ENCODE assay signal across 9 cellular contexts in genomic region chr18:34224423-34225217, GRCh38. TPM values are rescaled to one million over a fixed set of nuclear protein-coding genes. Genes with fewer than 3 reads are reported as not detected.
A peak's percentile ranks its signal among the peaks of the same experiment; 100 is the strongest.
DNase-seq lines count a peak whose midpoint lies in the region; ATAC-seq and TF ChIP-seq lines count a peak whose summit lies in the region.
"Had no signal": no experiment of that assay in that cellular context is flagged by ENCODE, and none has a peak within 500 bp of the region (broad histone marks: within the 10 kb centered on the region; RNA-seq: fewer than 3 reads in every experiment).

TSS of gene NOL4 (minus strand) at chr18:34224913. CDS start at chr18:34223253, 1,660 bp downstream.

- WGBS in stomach, 5 donors, result 1 to 5% (median 2%) methylated on average over 32 to 56 of the region's 56 CpGs

- H3K9ac ChIP-seq in ES-I3 (ENCODE audit: low read depth, low read length), result peak within 1 kb of the TSS; percentile 77

- H3K9me3 ChIP-seq in ES-I3 (ENCODE audit: control insufficient read depth, insufficient read depth, low read length) (no peaks in the 10 kb centered on the region), stomach (no peaks in the 10 kb centered on the region)

- no peaks in the 10 kb centered on the region for H3K36me3 ChIP-seq in ES-I3 (ENCODE audit: insufficient read depth, low read length)
- H3K36me3 ChIP-seq in stomach, result no peaks in the 10 kb centered on the region

- intact Hi-C loops in MCF 10A (cut with micrococcal nuclease) (no loop called here), stomach (cut with DNase I; ENCODE audit: low total_unique reads) (no loop called here)

- H3K4me1 ChIP-seq in ES-I3 (ENCODE audit: insufficient read depth, low read length), result no peaks in the 10 kb centered on the region; the same call in none of the 2 replicates
- H3K4me1 ChIP-seq in stomach, result peaks cover 29 to 39% (median 36%) of the 10 kb centered on the region in 4 donors

- peaks cover 8 to 74% (median 46%) of the 10 kb centered on the region in 3 donors for H3K27me3 ChIP-seq in stomach

- TF ChIP-seq EP300 in stomach (IDR thresholded peaks at IDR 0.05), result no peak

- no peak within 1 kb of the TSS for H3K27ac ChIP-seq in stomach

- TF ChIP-seq POLR2A in stomach (IDR thresholded peaks at IDR 0.05), result no peak

- TF ChIP-seq CTCF in MCF 10A (IDR thresholded peaks at IDR 0.05; ENCODE audit: unreplicated experiment), result peak; percentile 14
- TF ChIP-seq CTCF in stomach (IDR thresholded peaks at IDR 0.05), result peak in 4 of 7 experiments; percentile 18 to 29 (median 22)

- no peaks in the 10 kb centered on the region for H3K36me3 Mint-ChIP-seq in MCF 10A (ENCODE audit: insufficient read depth, unreplicated experiment)

- CTCF ChIA-PET in MCF 10A (lab: Yijun Ruan, JAX), result interaction anchor here (0.7 kb wide), 1 partner anchor 102 kb away, joined by 3 read pairs; no protein-coding TSS in a partner anchor

- POLR2A ChIA-PET in MCF 10A (lab: Yijun Ruan, JAX), result no interaction called here

- BruUV-seq in MCF 10A (replicated peaks; lab: Mats Ljungman, UMichigan), result no TSS peak

- peaks cover 14% of the 10 kb centered on the region for H3K9me3 Mint-ChIP-seq in MCF 10A (ENCODE audit: unreplicated experiment)

- H3K4me3 ChIP-seq in stomach, result peak within 1 kb of the TSS; percentile 42 to 60 (median 47)

- peaks cover 27% of the 10 kb centered on the region for H3K27me3 Mint-ChIP-seq in MCF 10A (ENCODE audit: insufficient read depth, unreplicated experiment)

- DNase-seq in NCI-H2081 (lab: John Stamatoyannopoulos, UW) (peak; percentile 98 to 99), MCF 10A (ENCODE audit: unreplicated experiment) (peak; percentile 7), islet precursor cell (peak; percentile 98), stomach (peak; percentile 45), COLO829 (ENCODE audit: low spot score) (no peak)

- no peak within 1 kb of the TSS for H3K27ac Mint-ChIP-seq in MCF 10A (ENCODE audit: low read depth, unreplicated experiment)

- ATAC-seq in HG03175 (IDR thresholded peaks at IDR 0.05; ENCODE audit: unreplicated experiment) (no peak), GM18517 (IDR thresholded peaks at IDR 0.05; ENCODE audit: unreplicated experiment) (no peak)

- H3K4me1 Mint-ChIP-seq in MCF 10A (ENCODE audit: insufficient read depth, unreplicated experiment), result no peaks in the 10 kb centered on the region

- peak within 1 kb of the TSS; percentile 56 for H3K4me3 Mint-ChIP-seq in MCF 10A (ENCODE audit: unreplicated experiment)

RNA-seq across cellular contexts. Expression of gene NOL4, which starts in this region (rescaled TPM):
- not detected in 2 replicates for total RNA-seq in MCF 10A (2022)
- 1 to 10 TPM in 1 of 5 donors, under 1 TPM in 1, not detected in 3; 0.14 to 1.8 TPM for total RNA-seq in stomach
- under 1 TPM in 2 of 3 donors, not detected in 1; 0.08 to 0.19 TPM for polyA plus RNA-seq in stomach
- total RNA-seq: glomerular endothelial cell had no signal

Comparison
In these comparisons a context has a peak if more than half of its experiments do, and no peak if none do; other contexts are left out.
1. Peak in DNase-seq in MCF 10A; RNA of the gene not detected or under 1 TPM.